ENCODE assay signal across 8 cellular contexts in the genomic region with DNA sequence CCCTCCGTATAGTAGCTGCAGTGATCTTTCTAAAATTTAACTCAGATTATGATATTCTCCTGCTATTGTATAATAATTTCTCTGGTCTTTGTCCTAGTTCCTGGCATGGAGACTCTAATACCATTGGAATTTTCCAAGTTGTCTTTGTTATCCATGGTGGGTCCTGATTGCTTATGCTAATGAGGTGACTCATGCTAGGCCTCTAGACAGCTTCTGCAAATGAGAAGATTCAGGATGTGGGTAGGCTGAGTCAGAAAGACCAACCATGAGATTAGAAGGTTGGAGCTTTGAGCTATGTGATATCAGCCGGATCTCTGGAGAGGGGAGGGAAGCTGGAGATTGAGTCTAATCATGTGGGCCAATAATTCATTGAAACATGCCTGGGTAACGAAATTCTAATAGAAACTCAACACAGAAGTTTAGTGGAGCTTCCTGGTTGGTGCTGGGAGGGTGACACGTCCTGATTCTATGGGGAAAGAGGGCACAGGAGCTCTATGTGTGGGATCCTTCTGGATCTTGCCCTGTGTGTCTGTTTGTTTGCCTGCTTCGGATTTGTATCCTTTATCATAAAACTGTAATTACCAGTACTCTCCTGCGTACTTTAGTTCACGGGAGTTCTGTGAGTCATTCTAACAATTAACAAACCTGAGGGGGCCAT.
DNase-seq lines count a peak whose midpoint lies in the region; ATAC-seq and TF ChIP-seq lines count a peak whose summit lies in the region.

No MANE protein-coding gene starts in this region.

- no peak overlapping the region for H3K27ac Mint-ChIP-seq in CD4-positive, alpha-beta T cell
- H3K27ac Mint-ChIP-seq in activated naive CD4-positive, alpha-beta T cell treated with anti-CD3 and anti-CD28 coated beads, Interleukin-2, amount 50 U/mL, for 24 hours = peak overlapping the region; percentile 75

- H3K9ac ChIP-seq in mesendoderm (ENCODE audit: low read length) = no peak overlapping the region

- H3K4me3 Mint-ChIP-seq in CD4-positive, alpha-beta T cell = no peak overlapping the region
- no peak overlapping the region for H3K4me3 Mint-ChIP-seq in activated naive CD4-positive, alpha-beta T cell treated with anti-CD3 and anti-CD28 coated beads, Interleukin-2, amount 50 U/mL, for 24 hours

- no peak overlapping the region for H2AK5ac ChIP-seq in mesendoderm (ENCODE audit: low read length)

- H3K4me1 ChIP-seq in mesendoderm (ENCODE audit: control insufficient read depth, low read depth, low read length) = peaks cover 4% of the 10 kb centered on the region
- no peaks in the 10 kb centered on the region for H3K4me1 ChIP-seq in uterus

- DNase-seq in CD4-positive, alpha-beta T cell = no peak
- DNase-seq in M059J (ENCODE audit: low read depth) (peak; percentile 100), mesendoderm (peak; percentile 86), uterus (no peak), NCI-H510A treated with DMSO at 0.1 percent for 48 hours (lab: John Stamatoyannopoulos, UW) (no peak), COR-L47 (lab: John Stamatoyannopoulos, UW) (no peak), GM13976 (ENCODE audit: low spot score) (no peak)

- H3K27me3 ChIP-seq in CD4-positive, alpha-beta T cell (ENCODE audit: control insufficient read depth, insufficient read depth, low read length) = no peaks in the 10 kb centered on the region
- H3K27me3 ChIP-seq in mesendoderm (ENCODE audit: insufficient read depth, low read length, poor library complexity) = no peaks in the 10 kb centered on the region
- no peaks in the 10 kb centered on the region for H3K27me3 ChIP-seq in uterus

- H3K56ac ChIP-seq in mesendoderm (ENCODE audit: low read length) = no peak overlapping the region

- H3K27ac ChIP-seq in CD4-positive, alpha-beta T cell (ENCODE audit: low read depth, low read length) = no peak overlapping the region
- H3K27ac ChIP-seq in mesendoderm (ENCODE audit: low read depth, low read length) (no peak overlapping the region), uterus (no peak overlapping the region)

- no peaks in the 10 kb centered on the region for H3K36me3 ChIP-seq in mesendoderm (ENCODE audit: control insufficient read depth, insufficient read depth, low read length)
- H3K36me3 ChIP-seq in uterus = no peaks in the 10 kb centered on the region

- in situ Hi-C loops in GM13976 (cut with MboI; ENCODE audit: low sequenced_read_pairs, unreplicated experiment) = no loop called here

- H3K4me1 Mint-ChIP-seq in CD4-positive, alpha-beta T cell (ENCODE audit: low read depth) = peaks cover 6% of the 10 kb centered on the region
- peaks cover 7% of the 10 kb centered on the region for H3K4me1 Mint-ChIP-seq in activated naive CD4-positive, alpha-beta T cell treated with anti-CD3 and anti-CD28 coated beads, Interleukin-2, amount 50 U/mL, for 24 hours

- TF ChIP-seq CTCF in CD4-positive, alpha-beta T cell (IDR thresholded peaks at IDR 0.05) = no peak
- TF ChIP-seq CTCF in uterus (IDR thresholded peaks at IDR 0.05) (no peak), GM13976 (IDR thresholded peaks at IDR 0.05; ENCODE audit: borderline replicate concordance, control extremely low read depth, extremely low read depth, insufficient read depth, missing control alignments) (no peak)

- no peak overlapping the region for H2BK120ac ChIP-seq in mesendoderm (ENCODE audit: low read depth, low read length)

- WGBS in mesendoderm (ENCODE audit: extremely low coverage, insufficient coverage, low lambda C conversion rate) = no CpG with 5 or more reads among the region's 7 CpGs

- peak; percentile 65 for ATAC-seq in CD4-positive, alpha-beta T cell (ENCODE audit: poor library complexity)

- H3K27me3 Mint-ChIP-seq in CD4-positive, alpha-beta T cell = peaks cover 6% of the 10 kb centered on the region
- H3K27me3 Mint-ChIP-seq in activated naive CD4-positive, alpha-beta T cell treated with anti-CD3 and anti-CD28 coated beads, Interleukin-2, amount 50 U/mL, for 24 hours = no peaks in the 10 kb centered on the region

- H3K9me3 ChIP-seq in CD4-positive, alpha-beta T cell (ENCODE audit: control insufficient read depth, low read length) = no peaks in the 10 kb centered on the region
- H3K9me3 ChIP-seq in uterus = no peaks in the 10 kb centered on the region

- intact Hi-C loops in CD4-positive, alpha-beta T cell (cut with DNase I, micrococcal nuclease) = no loop called here
- intact Hi-C loops in uterus (cut with DNase I; ENCODE audit: low total_unique reads) = no loop called here

- H3K9me3 Mint-ChIP-seq in CD4-positive, alpha-beta T cell = no peaks in the 10 kb centered on the region
- peaks cover 5% of the 10 kb centered on the region for H3K9me3 Mint-ChIP-seq in activated naive CD4-positive, alpha-beta T cell treated with anti-CD3 and anti-CD28 coated beads, Interleukin-2, amount 50 U/mL, for 24 hours

- POLR2A ChIA-PET in CD4-positive, alpha-beta T cell (lab: Charles Lee) = no interaction called here

- H3K36me3 Mint-ChIP-seq in CD4-positive, alpha-beta T cell (ENCODE audit: low read depth) = no peaks in the 10 kb centered on the region
- peaks cover 6% of the 10 kb centered on the region for H3K36me3 Mint-ChIP-seq in activated naive CD4-positive, alpha-beta T cell treated with anti-CD3 and anti-CD28 coated beads, Interleukin-2, amount 50 U/mL, for 24 hours

- CTCF ChIA-PET in CD4-positive, alpha-beta T cell (lab: Charles Lee) = no interaction called here

- H3K4ac ChIP-seq in mesendoderm (ENCODE audit: low read depth, low read length) = no peak overlapping the region

- no peak overlapping the region for H2BK15ac ChIP-seq in mesendoderm (replicated peaks; ENCODE audit: low read depth)

- H4K5ac ChIP-seq in mesendoderm (ENCODE audit: low read length) = no peak overlapping the region

- H4K8ac ChIP-seq in mesendoderm (ENCODE audit: low read depth, low read length) = no peak overlapping the region

- H3K4me2 ChIP-seq in mesendoderm (ENCODE audit: low read length) = no peak overlapping the region

- no peak for TF ChIP-seq POLR2A in uterus (IDR thresholded peaks at IDR 0.05)

- H3K79me1 ChIP-seq in mesendoderm (ENCODE audit: low read length) = no peaks in the 10 kb centered on the region

- H2BK5ac ChIP-seq in mesendoderm (ENCODE audit: low read length) = no peak overlapping the region

- no peaks in the 10 kb centered on the region for H3K79me2 ChIP-seq in mesendoderm (ENCODE audit: control insufficient read depth, insufficient read depth, low read length)

- no peak overlapping the region for H3K23ac ChIP-seq in mesendoderm (ENCODE audit: low read length)

- no peak overlapping the region for H3K18ac ChIP-seq in mesendoderm (ENCODE audit: low read length)

- H3K4me3 ChIP-seq in mesendoderm (ENCODE audit: low read length) (no peak overlapping the region), uterus (no peak overlapping the region)

Comparison
In these comparisons a context has a peak if more than half of its experiments do, and no peak if none do; other contexts are left out.
1. DNase-seq: peak in M059J (single experiment) and mesendoderm (single experiment); none in CD4-positive, alpha-beta T cell (0 of 10), uterus (0 of 2), NCI-H510A treated with DMSO at 0.1 percent for 48 hours (single experiment), COR-L47 (single experiment) and GM13976 (single experiment).